Comparison of ENCODE assay signal across 17 cellular contexts in the genomic region with DNA sequence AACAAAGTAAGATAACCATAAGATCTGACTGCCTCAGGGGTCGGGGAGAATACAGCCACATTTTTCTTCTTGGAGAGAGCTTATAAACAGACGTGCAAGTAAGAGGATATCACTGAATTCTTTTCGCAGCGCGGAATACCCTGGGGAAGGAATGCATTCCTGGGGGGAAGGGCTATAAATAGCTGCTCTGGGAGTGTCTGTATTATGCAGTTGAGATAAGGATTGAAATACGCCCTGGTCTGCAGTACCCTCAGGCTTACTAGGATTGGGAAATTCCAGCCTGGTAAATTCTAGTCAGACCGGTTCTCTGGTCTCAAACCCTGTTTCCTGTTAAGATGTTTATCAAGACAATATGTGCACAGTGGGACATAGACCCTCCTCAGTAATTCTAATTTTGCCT.
A peak's percentile ranks its signal among the peaks of the same experiment; 100 is the strongest.
DNase-seq lines count a peak whose midpoint lies in the region; ATAC-seq, FAIRE-seq and TF ChIP-seq lines count a peak whose summit lies in the region.
"Had no signal": no experiment of that assay in that cellular context is flagged by ENCODE, and none has a peak within 500 bp of the region (broad histone marks: within the 10 kb centered on the region; RNA-seq: fewer than 3 reads in every experiment).

No MANE protein-coding gene starts in this region.

- FAIRE-seq in HTR-8/SVneo (lab: Jason Lieb, UNC) (no peak), D721Med (lab: Jason Lieb, UNC) (no peak)

- CTCF ChIA-PET in A673 (lab: Charles Lee), result no interaction called here

- no peak for ATAC-seq in HG02970 (IDR thresholded peaks at IDR 0.05; ENCODE audit: low FRiP score, unreplicated experiment)
- ATAC-seq: CD8-positive, alpha-beta T cell; naive thymus-derived CD4-positive, alpha-beta T cell had no signal

- no TSS peak for BruUV-seq in A673 (replicated peaks; lab: Mats Ljungman, UMichigan)

- POLR2A ChIA-PET in A673 (lab: Charles Lee; ENCODE audit: low non-redundant PET), result no interaction called here

- no peak overlapping the region for H3K27ac ChIP-seq in A673 (ENCODE audit: low read depth, low read length, poor library complexity, severe bottlenecking)
- H3K27ac ChIP-seq: Peyer's patch had no signal

- no peak for TF ChIP-seq CTCF in A673 (conservative IDR thresholded peaks at IDR 0.05; ENCODE audit: low read depth, low read length)
- TF ChIP-seq CTCF in D721Med (IDR thresholded peaks at IDR 0.05; ENCODE audit: insufficient read depth, missing control alignments), result no peak

- H3K4me1 ChIP-seq in A673 (ENCODE audit: insufficient read depth, low read length, poor library complexity, severe bottlenecking), result no peaks in the 10 kb centered on the region
- H3K4me1 ChIP-seq: Peyer's patch had no signal

- no peak overlapping the region for H3K4me3 ChIP-seq in A673 (ENCODE audit: low read depth, low read length, poor library complexity, severe bottlenecking)
- H3K4me3 ChIP-seq: Peyer's patch had no signal

- no peaks in the 10 kb centered on the region for H3K27me3 ChIP-seq in A673 (replicated peaks; ENCODE audit: insufficient read depth, low read depth, low read length, poor library complexity)
- H3K27me3 ChIP-seq: Peyer's patch had no signal

- DNase-seq in A673 (ENCODE audit: low spot score) (peak; percentile 71), HTR-8/SVneo (ENCODE audit: insufficient read length, low spot score) (peak; percentile 7), astrocyte of the hippocampus (ENCODE audit: low read depth, low spot score) (peak; percentile 0), iris pigment epithelial cell (ENCODE audit: low read depth) (peak; percentile 52), NCI-H2107 (lab: John Stamatoyannopoulos, UW) (no peak), NCI-H1436 (lab: John Stamatoyannopoulos, UW) (no peak), D721Med (ENCODE audit: insufficient read length, low spot score) (no peak)
- DNase-seq: activated CD4-positive, alpha-beta T cell treated with anti-CD3 and anti-CD28 coated beads, Interleukin-2, amount 50 U/mL, for 48 hours; activated naive CD4-positive, alpha-beta T cell treated with anti-CD3 and anti-CD28 coated beads, Interleukin-2, amount 10 ng/mL, durations not matched to agents 7 days and 5 days; CD8-positive, alpha-beta T cell; MM.1S; naive thymus-derived CD4-positive, alpha-beta T cell; NCI-H2029 treated with DMSO at 0.1 percent for 48 hours; NCI-H69; Peyer's patch; stimulated activated CD4-positive, alpha-beta T cell treated with anti-CD3 and anti-CD28 coated beads, Interleukin-2, amount 100 ng/mL, for 48 hours had no signal

- peaks cover 21% of the 10 kb centered on the region for H3K9me3 ChIP-seq in A673 (ENCODE audit: low read depth, low read length, poor library complexity, severe bottlenecking)

- H3K36me3 ChIP-seq in A673 (ENCODE audit: insufficient read depth, low read length, poor library complexity, severe bottlenecking), result no peaks in the 10 kb centered on the region
- H3K36me3 ChIP-seq: Peyer's patch had no signal

- intact Hi-C loops in A673 (cut with micrococcal nuclease; ENCODE audit: unreplicated experiment), result no loop called here

Comparison
In these comparisons a context has a peak if more than half of its experiments do, and no peak if none do; other contexts are left out.
1. DNase-seq: peak in A673 (single experiment), HTR-8/SVneo (single experiment), astrocyte of the hippocampus (single experiment) and iris pigment epithelial cell (single experiment); none in NCI-H2107 (single experiment), NCI-H1436 (single experiment) and D721Med (single experiment).